In genomic region chr6:91691449-91691848, GRCh38 we compare ENCODE assay signal across 15 cellular contexts.
DNase-seq lines count a peak whose midpoint lies in the region; ATAC-seq and TF ChIP-seq lines count a peak whose summit lies in the region.
"Had no signal": no experiment of that assay in that cellular context is flagged by ENCODE, and none has a peak within 500 bp of the region (broad histone marks: within the 10 kb centered on the region; RNA-seq: fewer than 3 reads in every experiment).

No MANE protein-coding gene starts in this region.

- H3K27me3 ChIP-seq in kidney epithelial cell (ENCODE audit: control insufficient read depth, insufficient read depth, low read length) (no peaks in the 10 kb centered on the region), neural cell (ENCODE audit: insufficient read depth, low read depth, low read length) (no peaks in the 10 kb centered on the region)
- H3K27me3 ChIP-seq in naive thymus-derived CD4-positive, alpha-beta T cell (ENCODE audit: control insufficient read depth in 2 of 2, insufficient read depth in 2 of 2, low read length in 2 of 2) = no peaks in the 10 kb centered on the region

- intact Hi-C loops in naive thymus-derived CD4-positive, alpha-beta T cell (cut with micrococcal nuclease) = no loop called here

- no peak overlapping the region for H3K27ac Mint-ChIP-seq in naive thymus-derived CD4-positive, alpha-beta T cell
- no peak overlapping the region for H3K27ac Mint-ChIP-seq in activated naive CD8-positive, alpha-beta T cell treated with anti-CD3 and anti-CD28 coated beads for 36 hours
- H3K27ac Mint-ChIP-seq: B cell; CD4-positive, alpha-beta T cell; H9 had no signal

- no peak overlapping the region for H3K9ac ChIP-seq in neural cell (ENCODE audit: low read length)

- H3K4me1 Mint-ChIP-seq in naive thymus-derived CD4-positive, alpha-beta T cell = no peaks in the 10 kb centered on the region
- H3K4me1 Mint-ChIP-seq in activated naive CD8-positive, alpha-beta T cell treated with anti-CD3 and anti-CD28 coated beads for 36 hours = no peaks in the 10 kb centered on the region
- H3K4me1 Mint-ChIP-seq: B cell, H9 had no signal

- H3K36me3 ChIP-seq in kidney epithelial cell (ENCODE audit: control insufficient read depth, insufficient read depth, low read length) (no peaks in the 10 kb centered on the region), neural cell (ENCODE audit: insufficient read depth, low read length) (no peaks in the 10 kb centered on the region)
- H3K36me3 ChIP-seq in naive thymus-derived CD4-positive, alpha-beta T cell (ENCODE audit: control insufficient read depth in 2 of 3, insufficient read depth in 3 of 3, low read length in 3 of 3) = no peaks in the 10 kb centered on the region

- ATAC-seq in naive thymus-derived CD4-positive, alpha-beta T cell = no peak
- ATAC-seq in HG03378 (IDR thresholded peaks at IDR 0.05; ENCODE audit: unreplicated experiment) = no peak
- ATAC-seq: HepG2 had no signal

- H3K36me3 Mint-ChIP-seq in naive thymus-derived CD4-positive, alpha-beta T cell = no peaks in the 10 kb centered on the region
- no peaks in the 10 kb centered on the region for H3K36me3 Mint-ChIP-seq in activated naive CD8-positive, alpha-beta T cell treated with anti-CD3 and anti-CD28 coated beads for 36 hours

- CTCF ChIA-PET in naive thymus-derived CD4-positive, alpha-beta T cell (lab: Charles Lee) = no interaction called here

- H3K4me2 ChIP-seq in neural cell (ENCODE audit: low read length) = no peak overlapping the region

- H3K9me3 ChIP-seq in neural cell (ENCODE audit: low read length) = no peaks in the 10 kb centered on the region
- H3K9me3 ChIP-seq in naive thymus-derived CD4-positive, alpha-beta T cell (ENCODE audit: control insufficient read depth in 2 of 3, low read length in 3 of 3) = no peaks in the 10 kb centered on the region

- TF ChIP-seq RAD21 in Ishikawa (IDR thresholded peaks at IDR 0.05; ENCODE audit: low read depth) = no peak
- no peak for TF ChIP-seq RAD21 in neural cell (conservative IDR thresholded peaks at IDR 0.05)

- H3K4me3 ChIP-seq in kidney epithelial cell (ENCODE audit: low read depth, low read length) = no peak overlapping the region
- H3K4me3 ChIP-seq in neural cell (ENCODE audit: low read length) = no peak overlapping the region
- H3K4me3 ChIP-seq in naive thymus-derived CD4-positive, alpha-beta T cell (ENCODE audit: low read length) = no peak overlapping the region

- TF ChIP-seq CTCF in kidney epithelial cell (IDR thresholded peaks at IDR 0.05; ENCODE audit: insufficient read depth, low read length, poor library complexity, severe bottlenecking) = no peak
- TF ChIP-seq CTCF in neural cell (IDR thresholded peaks at IDR 0.05; ENCODE audit: poor library complexity, severe bottlenecking) = no peak

- H3K4me3 Mint-ChIP-seq in naive thymus-derived CD4-positive, alpha-beta T cell = no peak overlapping the region
- H3K4me3 Mint-ChIP-seq in activated naive CD8-positive, alpha-beta T cell treated with anti-CD3 and anti-CD28 coated beads for 36 hours = no peak overlapping the region
- H3K4me3 Mint-ChIP-seq: B cell; CD4-positive, alpha-beta T cell; H9 had no signal

- DNase-seq in kidney epithelial cell (ENCODE audit: low read depth) (peak; percentile 51), AML-193 (lab: John Stamatoyannopoulos, UW) (no peak)
- DNase-seq in naive thymus-derived CD4-positive, alpha-beta T cell = no peak
- no peak for DNase-seq in activated naive CD8-positive, alpha-beta T cell treated with anti-CD3 and anti-CD28 coated beads for 36 hours
- DNase-seq: ACHN; C1 segment of cervical spinal cord; CD4-positive, alpha-beta T cell; DMS79; GOT3; H9 had no signal

- no peaks in the 10 kb centered on the region for H3K9me2 ChIP-seq in neural cell (ENCODE audit: insufficient read depth, low read length)

- no peaks in the 10 kb centered on the region for H3K4me1 ChIP-seq in naive thymus-derived CD4-positive, alpha-beta T cell (ENCODE audit: control insufficient read depth in 2 of 2, insufficient read depth in 2 of 2, low read length in 2 of 2)

- POLR2A ChIA-PET in naive thymus-derived CD4-positive, alpha-beta T cell (lab: Charles Lee) = no interaction called here

- H4K20me1 ChIP-seq in neural cell (ENCODE audit: insufficient read depth) = no peaks in the 10 kb centered on the region

- peak overlapping the region; percentile 42 for H3K27ac ChIP-seq in neural cell (ENCODE audit: low read length)
- no peak overlapping the region for H3K27ac ChIP-seq in naive thymus-derived CD4-positive, alpha-beta T cell (ENCODE audit: low read depth, low read length)

- no peaks in the 10 kb centered on the region for H3F3A ChIP-seq in neural cell (ENCODE audit: insufficient read depth, low read length, poor library complexity, severe bottlenecking)

- H3K79me2 ChIP-seq in neural cell (replicated peaks; ENCODE audit: insufficient read depth, low read length) = no peaks in the 10 kb centered on the region

- H3K27me3 Mint-ChIP-seq in naive thymus-derived CD4-positive, alpha-beta T cell = no peaks in the 10 kb centered on the region
- H3K27me3 Mint-ChIP-seq in activated naive CD8-positive, alpha-beta T cell treated with anti-CD3 and anti-CD28 coated beads for 36 hours = no peaks in the 10 kb centered on the region
- H3K27me3 Mint-ChIP-seq: B cell; CD4-positive, alpha-beta T cell had no signal

- H2AFZ ChIP-seq in neural cell (ENCODE audit: low read depth, low read length) = no peak overlapping the region

- peaks cover 0 to 10% (median 0%) of the 10 kb centered on the region in 11 donors for H3K9me3 Mint-ChIP-seq in naive thymus-derived CD4-positive, alpha-beta T cell
- H3K9me3 Mint-ChIP-seq in activated naive CD8-positive, alpha-beta T cell treated with anti-CD3 and anti-CD28 coated beads for 36 hours = no peaks in the 10 kb centered on the region
- H3K9me3 Mint-ChIP-seq: H9 had no signal

- TF ChIP-seq EP300 in Ishikawa (IDR thresholded peaks at IDR 0.05; ENCODE audit: borderline replicate concordance) (peak; percentile 5; the same call in 1 of the 2 replicates), neural cell (conservative IDR thresholded peaks at IDR 0.05; ENCODE audit: poor library complexity, severe bottlenecking) (peak; percentile 61)

TF ChIP-seq in Ishikawa, 13 proteins besides CTCF, POLR2A, EP300 and RAD21 (continues in another document):
- TF ChIP-seq FOXM1 (IDR thresholded peaks at IDR 0.05; ENCODE audit: borderline replicate concordance, low read depth) (no peak), NFIC (IDR thresholded peaks at IDR 0.05) (no peak), YY1 (IDR thresholded peaks at IDR 0.05; ENCODE audit: low read depth) (no peak), CEBPB (IDR thresholded peaks at IDR 0.05) (peak; percentile 60), EGR1 (IDR thresholded peaks at IDR 0.05) (no peak), ZBTB7A (IDR thresholded peaks at IDR 0.05; ENCODE audit: low read depth) (no peak)

TF ChIP-seq in neural cell, 6 proteins besides CTCF, POLR2A, EP300 and RAD21:
- TF ChIP-seq REST (IDR thresholded peaks at IDR 0.05; ENCODE audit: borderline replicate concordance) (peak; percentile 77), SMC3 (conservative IDR thresholded peaks at IDR 0.05; ENCODE audit: poor library complexity) (no peak)
